8 cellular contexts compared by ENCODE assay signal in the genomic region with DNA sequence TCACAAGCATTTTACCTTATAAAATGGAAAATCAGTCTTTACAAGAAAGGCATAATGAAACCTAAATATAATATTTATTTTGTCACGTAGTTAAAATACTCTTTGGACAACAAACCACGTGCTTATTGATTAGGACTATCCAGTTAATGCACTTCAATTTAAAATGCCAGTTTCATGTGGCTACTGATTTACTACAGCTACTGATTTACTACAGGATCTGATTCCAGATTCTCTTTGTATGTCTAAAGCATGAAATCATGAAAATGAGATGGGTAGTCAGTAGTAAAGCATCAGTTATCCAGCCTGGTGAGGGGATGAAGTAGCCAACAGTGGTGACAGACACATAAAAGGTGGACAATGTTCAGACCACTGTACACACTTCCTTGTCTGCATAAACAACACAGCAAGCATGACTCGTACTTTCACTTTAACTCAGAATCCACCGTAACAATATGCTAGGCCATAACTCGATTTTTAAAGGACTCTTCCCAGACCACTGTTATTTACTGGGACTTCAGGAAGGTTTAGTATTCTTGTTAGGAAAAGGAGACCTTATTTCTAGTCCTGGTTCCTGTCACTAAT. TPM values are rescaled to one million over a fixed set of nuclear protein-coding genes. Genes with fewer than 3 reads are reported as not detected.
DNase-seq lines count a peak whose midpoint lies in the region; ATAC-seq and TF ChIP-seq lines count a peak whose summit lies in the region.

No MANE protein-coding gene starts in this region.

- ATAC-seq in left ventricle myocardium superior: no peak

- no peak overlapping the region for H2BK15ac ChIP-seq in mesenchymal stem cell (ENCODE audit: low read depth, poor library complexity, severe bottlenecking)

- H3K36me3 Mint-ChIP-seq in HFFc6 (ENCODE audit: low read depth) (no peaks in the 10 kb centered on the region), progenitor cell of endocrine pancreas (ENCODE audit: insufficient read depth) (peaks cover 29% of the 10 kb centered on the region)
- peaks cover 40% of the 10 kb centered on the region for H3K36me3 Mint-ChIP-seq in activated CD4-positive, alpha-beta memory T cell treated with anti-CD3 and anti-CD28 coated beads for 36 hours

- no peak overlapping the region for H3K4me2 ChIP-seq in mesenchymal stem cell (ENCODE audit: low read length, poor library complexity, severe bottlenecking)

- H3K4me1 ChIP-seq in mesenchymal stem cell (ENCODE audit: control insufficient read depth, insufficient read depth, low read depth, low read length): peaks cover 5% of the 10 kb centered on the region

- H3K4me1 Mint-ChIP-seq in HFFc6 (ENCODE audit: low read depth): peaks cover 12% of the 10 kb centered on the region
- peaks cover 52% of the 10 kb centered on the region for H3K4me1 Mint-ChIP-seq in activated CD4-positive, alpha-beta memory T cell treated with anti-CD3 and anti-CD28 coated beads for 36 hours (ENCODE audit: low read depth)
- H3K4me1 Mint-ChIP-seq in progenitor cell of endocrine pancreas (ENCODE audit: low read depth): peaks cover 5% of the 10 kb centered on the region

- peak overlapping the region; percentile 71 for H3K4me3 Mint-ChIP-seq in HFFc6
- H3K4me3 Mint-ChIP-seq in activated CD4-positive, alpha-beta memory T cell treated with anti-CD3 and anti-CD28 coated beads for 36 hours: peak overlapping the region; percentile 8
- no peak overlapping the region for H3K4me3 Mint-ChIP-seq in progenitor cell of endocrine pancreas (ENCODE audit: low read depth)

- peak; percentile 28 for DNase-seq in GM10248 (ENCODE audit: extremely low spot score)
- DNase-seq in HFFc6: peak; percentile 10
- DNase-seq in activated CD4-positive, alpha-beta memory T cell treated with anti-CD3 and anti-CD28 coated beads for 36 hours: no peak
- peak; percentile 57 for DNase-seq in mesenchymal stem cell
- DNase-seq in progenitor cell of endocrine pancreas (ENCODE audit: low spot score, unreplicated experiment): no peak
- no peak for DNase-seq in dorsolateral prefrontal cortex
- no peak for DNase-seq in left ventricle myocardium superior
- DNase-seq in COLO668 (lab: John Stamatoyannopoulos, UW; ENCODE audit: unreplicated experiment): no peak

- 83% methylated on average over 3 of the region's 5 CpGs for WGBS in mesenchymal stem cell

- no peak overlapping the region for H2BK12ac ChIP-seq in mesenchymal stem cell (ENCODE audit: low read length in 2 of 2)

- peak overlapping the region; percentile 66 for H3K9ac ChIP-seq in mesenchymal stem cell (ENCODE audit: low read length)

- H3K27ac ChIP-seq in mesenchymal stem cell (ENCODE audit: low read length, poor library complexity, severe bottlenecking) (peak overlapping the region; percentile 22), dorsolateral prefrontal cortex (peak overlapping the region in 1 of 59 donors; percentile 9)

- H3K27ac Mint-ChIP-seq in HFFc6 (peak overlapping the region; percentile 13), progenitor cell of endocrine pancreas (no peak overlapping the region)
- peak overlapping the region; percentile 24 for H3K27ac Mint-ChIP-seq in activated CD4-positive, alpha-beta memory T cell treated with anti-CD3 and anti-CD28 coated beads for 36 hours

- no peak overlapping the region for H2BK5ac ChIP-seq in mesenchymal stem cell (ENCODE audit: low read depth, low read length, poor library complexity, severe bottlenecking)

- H2AK5ac ChIP-seq in mesenchymal stem cell (ENCODE audit: low read length, severe bottlenecking): no peak overlapping the region

- H3K9me3 Mint-ChIP-seq in HFFc6 (no peaks in the 10 kb centered on the region), progenitor cell of endocrine pancreas (ENCODE audit: low read depth) (no peaks in the 10 kb centered on the region)
- H3K9me3 Mint-ChIP-seq in activated CD4-positive, alpha-beta memory T cell treated with anti-CD3 and anti-CD28 coated beads for 36 hours: no peaks in the 10 kb centered on the region

- no peaks in the 10 kb centered on the region for H3K79me1 ChIP-seq in mesenchymal stem cell (replicated peaks; ENCODE audit: low read length, poor library complexity, severe bottlenecking)

- H3K18ac ChIP-seq in mesenchymal stem cell (ENCODE audit: low read depth in 1 of 2, low read length in 2 of 2): no peak overlapping the region

- H3K27me3 ChIP-seq in mesenchymal stem cell (ENCODE audit: control insufficient read depth in 1 of 2, insufficient read depth in 1 of 2, low read length in 2 of 2) (no peaks in the 10 kb centered on the region), dorsolateral prefrontal cortex (no peaks in the 10 kb centered on the region)

- intact Hi-C loops in activated CD4-positive, alpha-beta memory T cell treated with anti-CD3 and anti-CD28 coated beads for 36 hours (cut with micrococcal nuclease): loop anchor here (2.0 kb wide), 1 partner anchor 24 kb away; a partner anchor contains a TSS
- intact Hi-C loops in dorsolateral prefrontal cortex (cut with DNase I): no loop called here
- intact Hi-C loops in left ventricle myocardium superior (cut with micrococcal nuclease): loop anchor here (10.0 kb wide), 1 partner anchor 234 kb away; no protein-coding TSS in a partner anchor

- no peaks in the 10 kb centered on the region for H3K27me3 Mint-ChIP-seq in HFFc6 (ENCODE audit: insufficient read depth)
- no peaks in the 10 kb centered on the region for H3K27me3 Mint-ChIP-seq in activated CD4-positive, alpha-beta memory T cell treated with anti-CD3 and anti-CD28 coated beads for 36 hours
- no peaks in the 10 kb centered on the region for H3K27me3 Mint-ChIP-seq in progenitor cell of endocrine pancreas

- H3K4me3 ChIP-seq in mesenchymal stem cell (ENCODE audit: insufficient read depth in 1 of 2, low read depth in 1 of 2, low read length in 2 of 2) (peak overlapping the region in 1 of 2 experiments; percentile 48), dorsolateral prefrontal cortex (no peak overlapping the region)

- TF ChIP-seq CTCF in GM10248 (IDR thresholded peaks at IDR 0.05; ENCODE audit: control extremely low read depth, extremely low read depth, low read depth, missing control alignments): no peak
- no peak for TF ChIP-seq CTCF in HFFc6 (IDR thresholded peaks at IDR 0.05)
- TF ChIP-seq CTCF in progenitor cell of endocrine pancreas (IDR thresholded peaks at IDR 0.05; ENCODE audit: unreplicated experiment): no peak
- no peak for TF ChIP-seq CTCF in dorsolateral prefrontal cortex (IDR thresholded peaks at IDR 0.05 in 54 of 56, conservative IDR thresholded peaks at IDR 0.05 in 2 of 56; ENCODE audit: low read depth in 1 of 56, partially characterized antibody in 56 of 56)

- H2AFZ ChIP-seq in mesenchymal stem cell (ENCODE audit: low read depth, low read length): no peak overlapping the region

- H3K14ac ChIP-seq in mesenchymal stem cell (ENCODE audit: low read length in 2 of 2): no peak overlapping the region

- POLR2A ChIA-PET in GM10248 (lab: Yijun Ruan, JAX): no interaction called here
- POLR2A ChIA-PET in activated CD4-positive, alpha-beta memory T cell treated with anti-CD3 and anti-CD28 coated beads for 36 hours (lab: Charles Lee): no interaction called here

- no peak overlapping the region for H3K4ac ChIP-seq in mesenchymal stem cell (ENCODE audit: low read depth in 1 of 2, low read length in 2 of 2)

- H2BK120ac ChIP-seq in mesenchymal stem cell (ENCODE audit: low read depth, low read length): no peak overlapping the region

- H4K8ac ChIP-seq in mesenchymal stem cell (ENCODE audit: low read length): no peak overlapping the region

- no peak overlapping the region for H4K91ac ChIP-seq in mesenchymal stem cell (ENCODE audit: low read length)

- H3K9me3 ChIP-seq in mesenchymal stem cell (ENCODE audit: control insufficient read depth, low read length): no peaks in the 10 kb centered on the region

- H3K23ac ChIP-seq in mesenchymal stem cell (ENCODE audit: low read length in 2 of 2): no peak overlapping the region

- peaks cover 0 to 80% of the 10 kb centered on the region in 2 experiments for H3K36me3 ChIP-seq in mesenchymal stem cell (ENCODE audit: control insufficient read depth in 1 of 2, insufficient read depth in 2 of 2, low read depth in 1 of 2, low read length in 2 of 2)

- CTCF ChIA-PET in GM10248 (lab: Yijun Ruan, JAX): interaction anchor here (1.1 kb wide), 1 partner anchor 11 kb away, joined by 3 read pairs; no protein-coding TSS in a partner anchor
- CTCF ChIA-PET in activated CD4-positive, alpha-beta memory T cell treated with anti-CD3 and anti-CD28 coated beads for 36 hours (lab: Charles Lee): interaction anchor here (0.6 kb wide), 1 partner anchor 1667 kb away, joined by 3 read pairs; no protein-coding TSS in a partner anchor

RNA-seq across cellular contexts. Expression of a gene that starts 24.9 kb away (rescaled TPM):
- total RNA-seq in HFFc6 (2021; fragmentation: NEBNext Ultra II Directional; extraction: Animal tissue kit (Norgen Biotek cat#: 25700)): 10 to 100 TPM in 2 of 6 experiments, 1 to 10 TPM in 4; 6.3 to 23.3 (median 7.1) TPM
- total RNA-seq in activated CD4-positive, alpha-beta memory T cell treated with anti-CD3 and anti-CD28 coated beads for 36 hours: 10 to 100 TPM; 77.9 to 78.4 TPM
- polyA plus RNA-seq in mesenchymal stem cell (2013, experiment 1 of 2): 34.3 TPM
- 35.9 TPM for polyA plus RNA-seq in mesenchymal stem cell (2013, experiment 2 of 2)
- total RNA-seq in progenitor cell of endocrine pancreas: 100 and 106 TPM in 2 replicates
- 10 to 100 TPM; 19.4 to 71.0 (median 31.6) TPM for total RNA-seq in dorsolateral prefrontal cortex
- 397 TPM for total RNA-seq in left ventricle myocardium superior

Comparison
In these comparisons a context has a peak if more than half of its experiments do, and no peak if none do; other contexts are left out.
1. DNase-seq: peak in GM10248 (single experiment), HFFc6 (single experiment) and mesenchymal stem cell (single experiment); none in activated CD4-positive, alpha-beta memory T cell treated with anti-CD3 and anti-CD28 coated beads for 36 hours (single experiment), progenitor cell of endocrine pancreas (single experiment), dorsolateral prefrontal cortex (0 of 10), left ventricle myocardium superior (single experiment) and COLO668 (single experiment).
2. intact Hi-C loops: an anchor here in activated CD4-positive, alpha-beta memory T cell treated with anti-CD3 and anti-CD28 coated beads for 36 hours (2.0 kb wide) and left ventricle myocardium superior (10.0 kb wide); none called in dorsolateral prefrontal cortex.